28 cellular contexts compared by ENCODE assay signal in genomic region chr3:105145516-105145915, GRCh38.
"Had no signal": no experiment of that assay in that cellular context is flagged by ENCODE, and none has a peak within 500 bp of the region (broad histone marks: within the 10 kb centered on the region; RNA-seq: fewer than 3 reads in every experiment).

No MANE protein-coding gene starts in this region.

- H2AFZ ChIP-seq: hepatocyte had no signal

- H3K9me3 ChIP-seq: gastrocnemius medialis, heart left ventricle, ovary, psoas muscle, right lobe of liver, thoracic aorta, upper lobe of left lung had no signal

- H3K4me3 ChIP-seq: dorsolateral prefrontal cortex, gastrocnemius medialis, heart left ventricle, hepatocyte, left lung, ovary, psoas muscle, right lobe of liver, thoracic aorta, tibial nerve, upper lobe of left lung had no signal

- H3K79me2 ChIP-seq: hepatocyte had no signal

- H3K27ac ChIP-seq: dorsolateral prefrontal cortex, epithelial cell of prostate, gastrocnemius medialis, heart left ventricle, hepatocyte, left lung, ovary, psoas muscle, right lobe of liver, thoracic aorta, tibial nerve, upper lobe of left lung had no signal

- FAIRE-seq: small intestine, urothelium cell line had no signal

- H3K27ac Mint-ChIP-seq: mesothelial cell of epicardium; naive thymus-derived CD4-positive, alpha-beta T cell; nephron; stimulated activated naive B cell treated with anti-CD40 and anti-IgM and Interleukin-4, amounts not matched to agents 10 μg/mL and 1 μg/mL and 100 μg/mL, for 72 hours; stimulated activated naive CD8-positive, alpha-beta T cell treated with anti-CD3 and anti-CD28 coated beads, Interleukin-15, Interleukin-2, amounts not matched to agents 100 ng/mL and 50 ng/mL, for 24 hours had no signal

- H3K36me3 ChIP-seq: gastrocnemius medialis, heart left ventricle, left lung, ovary, right lobe of liver, thoracic aorta, tibial nerve, upper lobe of left lung had no signal

- H3K36me3 Mint-ChIP-seq: stimulated activated naive B cell treated with anti-CD40 and anti-IgM and Interleukin-4, amounts not matched to agents 10 μg/mL and 1 μg/mL and 100 μg/mL, for 72 hours had no signal

- H3K9me3 Mint-ChIP-seq: stimulated activated naive CD8-positive, alpha-beta T cell treated with anti-CD3 and anti-CD28 coated beads, Interleukin-15, Interleukin-2, amounts not matched to agents 100 ng/mL and 50 ng/mL, for 24 hours had no signal

- DNase-seq: dorsolateral prefrontal cortex; effector CD4-positive, alpha-beta T cell; foreskin fibroblast; gastrocnemius medialis; heart left ventricle; left cardiac atrium; left lung; mesenchymal stem cell; naive thymus-derived CD4-positive, alpha-beta T cell; occipital lobe; ovary; posterior cingulate gyrus; psoas muscle; right lobe of liver; small intestine; stimulated activated CD4-positive, alpha-beta T cell treated with anti-CD3 and anti-CD28 coated beads, Interleukin-15, amount 100 ng/mL, for 24 hours; stimulated activated CD4-positive, alpha-beta T cell treated with anti-CD3 and anti-CD28 coated beads, Interleukin-2, amount 100 ng/mL, for 48 hours; stimulated activated naive B cell treated with anti-CD40 and anti-IgM and Interleukin-4, amounts not matched to agents 10 μg/mL and 1 μg/mL and 100 μg/mL, for 72 hours; upper lobe of left lung had no signal

- H3K4me3 Mint-ChIP-seq: mesothelial cell of epicardium; naive thymus-derived CD4-positive, alpha-beta T cell; nephron; stimulated activated naive B cell treated with anti-CD40 and anti-IgM and Interleukin-4, amounts not matched to agents 10 μg/mL and 1 μg/mL and 100 μg/mL, for 72 hours; stimulated activated naive CD8-positive, alpha-beta T cell treated with anti-CD3 and anti-CD28 coated beads, Interleukin-15, Interleukin-2, amounts not matched to agents 100 ng/mL and 50 ng/mL, for 24 hours had no signal

- ATAC-seq: esophagus mucosa; gastrocnemius medialis; heart left ventricle; left cardiac atrium; left lung; naive thymus-derived CD4-positive, alpha-beta T cell; psoas muscle; right lobe of liver; stimulated activated naive B cell treated with anti-CD40 and anti-IgM and Interleukin-4, amounts not matched to agents 10 μg/mL and 1 μg/mL and 100 μg/mL, for 72 hours had no signal

- H3K4me1 Mint-ChIP-seq: naive thymus-derived CD4-positive, alpha-beta T cell; nephron; stimulated activated naive B cell treated with anti-CD40 and anti-IgM and Interleukin-4, amounts not matched to agents 10 μg/mL and 1 μg/mL and 100 μg/mL, for 72 hours had no signal

- H3K4me2 ChIP-seq: hepatocyte had no signal

- H3K27me3 ChIP-seq: dorsolateral prefrontal cortex, gastrocnemius medialis, heart left ventricle, hepatocyte, left lung, ovary, tibial nerve, upper lobe of left lung had no signal

- H3K4me1 ChIP-seq: gastrocnemius medialis, psoas muscle had no signal
